In the genomic region with DNA sequence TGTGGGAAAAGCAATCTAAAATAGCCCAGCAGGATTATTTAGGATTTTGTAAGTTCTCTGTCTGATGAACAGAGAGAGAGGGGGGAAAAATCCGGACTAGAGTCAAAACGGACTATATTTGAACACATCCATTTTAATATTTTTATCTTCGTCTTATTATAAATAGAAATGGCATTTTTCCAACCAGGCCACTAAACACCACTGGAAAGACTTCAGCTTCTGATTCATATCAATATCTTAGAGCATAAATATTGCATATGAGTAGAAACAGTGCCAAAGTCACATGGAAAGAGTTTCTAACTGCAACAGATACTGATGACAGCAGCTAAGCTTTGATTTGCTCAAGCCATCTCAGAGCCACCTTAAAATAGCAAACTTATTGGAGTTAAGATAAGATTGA, we compare ENCODE assay signal across 1 cellular context.
TF ChIP-seq lines count a peak whose summit lies in the region.

No MANE protein-coding gene starts in this region.

TF ChIP-seq in WTC11, 78 proteins besides CTCF, POLR2A, EP300 and RAD21 (continued from another document):
- TF ChIP-seq ZNF425 (CRISPR knock-in tag; conservative IDR thresholded peaks at IDR 0.05) = no peak
- TF ChIP-seq ZNF396 (CRISPR knock-in tag; IDR thresholded peaks at IDR 0.05; ENCODE audit: borderline replicate concordance) = no peak
- TF ChIP-seq ESRRA (CRISPR knock-in tag; IDR thresholded peaks at IDR 0.05; ENCODE audit: borderline replicate concordance) = no peak
- TF ChIP-seq E2F5 (CRISPR knock-in tag; IDR thresholded peaks at IDR 0.05) = no peak
- TF ChIP-seq, protein P1, sequence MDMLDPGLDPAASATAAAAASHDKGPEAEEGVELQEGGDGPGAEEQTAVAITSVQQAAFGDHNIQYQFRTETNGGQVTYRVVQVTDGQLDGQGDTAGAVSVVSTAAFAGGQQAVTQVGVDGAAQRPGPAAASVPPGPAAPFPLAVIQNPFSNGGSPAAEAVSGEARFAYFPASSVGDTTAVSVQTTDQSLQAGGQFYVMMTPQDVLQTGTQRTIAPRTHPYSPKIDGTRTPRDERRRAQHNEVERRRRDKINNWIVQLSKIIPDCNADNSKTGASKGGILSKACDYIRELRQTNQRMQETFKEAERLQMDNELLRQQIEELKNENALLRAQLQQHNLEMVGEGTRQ (CRISPR knock-in tag; IDR thresholded peaks at IDR 0.05) = no peak
- TF ChIP-seq, protein P2, sequence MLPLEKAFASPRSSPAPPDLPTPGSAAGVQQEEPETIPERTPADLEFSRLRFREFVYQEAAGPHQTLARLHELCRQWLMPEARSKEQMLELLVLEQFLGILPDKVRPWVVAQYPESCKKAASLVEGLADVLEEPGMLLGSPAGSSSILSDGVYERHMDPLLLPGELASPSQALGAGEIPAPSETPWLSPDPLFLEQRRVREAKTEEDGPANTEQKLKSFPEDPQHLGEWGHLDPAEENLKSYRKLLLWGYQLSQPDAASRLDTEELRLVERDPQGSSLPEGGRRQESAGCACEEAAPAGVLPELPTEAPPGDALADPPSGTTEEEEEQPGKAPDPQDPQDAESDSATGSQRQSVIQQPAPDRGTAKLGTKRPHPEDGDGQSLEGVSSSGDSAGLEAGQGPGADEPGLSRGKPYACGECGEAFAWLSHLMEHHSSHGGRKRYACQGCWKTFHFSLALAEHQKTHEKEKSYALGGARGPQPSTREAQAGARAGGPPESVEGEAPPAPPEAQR (CRISPR knock-in tag; IDR thresholded peaks at IDR 0.05) = no peak
- no peak for TF ChIP-seq PRRX2 (CRISPR knock-in tag; IDR thresholded peaks at IDR 0.05)
- TF ChIP-seq ZNF121 (CRISPR knock-in tag; IDR thresholded peaks at IDR 0.05) = no peak
- no peak for TF ChIP-seq FOXK1 (CRISPR knock-in tag; IDR thresholded peaks at IDR 0.05)
- no peak for TF ChIP-seq NFYB (CRISPR knock-in tag; conservative IDR thresholded peaks at IDR 0.05; ENCODE audit: low read depth)
- TF ChIP-seq ZNF138 (CRISPR knock-in tag; conservative IDR thresholded peaks at IDR 0.05) = no peak
- TF ChIP-seq, protein P3, sequence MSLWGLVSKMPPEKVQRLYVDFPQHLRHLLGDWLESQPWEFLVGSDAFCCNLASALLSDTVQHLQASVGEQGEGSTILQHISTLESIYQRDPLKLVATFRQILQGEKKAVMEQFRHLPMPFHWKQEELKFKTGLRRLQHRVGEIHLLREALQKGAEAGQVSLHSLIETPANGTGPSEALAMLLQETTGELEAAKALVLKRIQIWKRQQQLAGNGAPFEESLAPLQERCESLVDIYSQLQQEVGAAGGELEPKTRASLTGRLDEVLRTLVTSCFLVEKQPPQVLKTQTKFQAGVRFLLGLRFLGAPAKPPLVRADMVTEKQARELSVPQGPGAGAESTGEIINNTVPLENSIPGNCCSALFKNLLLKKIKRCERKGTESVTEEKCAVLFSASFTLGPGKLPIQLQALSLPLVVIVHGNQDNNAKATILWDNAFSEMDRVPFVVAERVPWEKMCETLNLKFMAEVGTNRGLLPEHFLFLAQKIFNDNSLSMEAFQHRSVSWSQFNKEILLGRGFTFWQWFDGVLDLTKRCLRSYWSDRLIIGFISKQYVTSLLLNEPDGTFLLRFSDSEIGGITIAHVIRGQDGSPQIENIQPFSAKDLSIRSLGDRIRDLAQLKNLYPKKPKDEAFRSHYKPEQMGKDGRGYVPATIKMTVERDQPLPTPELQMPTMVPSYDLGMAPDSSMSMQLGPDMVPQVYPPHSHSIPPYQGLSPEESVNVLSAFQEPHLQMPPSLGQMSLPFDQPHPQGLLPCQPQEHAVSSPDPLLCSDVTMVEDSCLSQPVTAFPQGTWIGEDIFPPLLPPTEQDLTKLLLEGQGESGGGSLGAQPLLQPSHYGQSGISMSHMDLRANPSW (CRISPR knock-in tag; conservative IDR thresholded peaks at IDR 0.05; ENCODE audit: low read depth) = no peak
- no peak for TF ChIP-seq ZNF416 (CRISPR knock-in tag; IDR thresholded peaks at IDR 0.05)
